Comparison of ENCODE assay signal across 19 cellular contexts in the genomic region with DNA sequence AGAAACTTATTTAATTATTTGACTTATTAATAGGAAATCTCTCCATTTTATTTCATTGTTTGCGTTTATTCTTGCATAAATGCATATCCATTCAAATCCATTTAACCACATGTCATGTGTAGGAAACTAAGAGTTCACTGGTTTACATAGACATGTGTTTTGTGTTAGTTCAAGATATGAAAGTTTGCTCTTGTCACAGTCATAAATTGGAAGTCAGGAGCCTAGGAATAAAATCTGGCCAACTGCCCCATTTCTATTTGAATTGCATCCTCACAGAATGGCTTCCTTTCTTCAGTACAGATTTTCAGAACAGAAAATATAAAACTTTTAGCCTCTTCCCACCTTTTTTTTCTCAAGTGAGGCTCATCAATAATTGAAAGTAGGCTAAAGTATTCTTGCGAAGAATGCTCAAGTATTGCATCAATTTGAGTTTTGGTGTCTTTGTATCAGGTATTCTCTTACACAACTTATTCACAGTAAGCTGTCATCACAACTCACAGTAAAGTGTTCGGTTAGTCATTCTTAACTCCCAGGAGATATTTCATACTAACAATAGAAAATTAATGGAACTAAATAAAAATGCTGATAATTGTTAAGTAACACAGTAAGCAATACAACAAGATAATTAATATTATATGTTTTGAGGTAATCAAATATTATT.
DNase-seq lines count a peak whose midpoint lies in the region; ATAC-seq and TF ChIP-seq lines count a peak whose summit lies in the region.
"Had no signal": no experiment of that assay in that cellular context is flagged by ENCODE, and none has a peak within 500 bp of the region (broad histone marks: within the 10 kb centered on the region; RNA-seq: fewer than 3 reads in every experiment).

No MANE protein-coding gene starts in this region.

- TF ChIP-seq CTCF in SK-N-SH (IDR thresholded peaks at IDR 0.05) (no peak), fibroblast of mammary gland (conservative IDR thresholded peaks at IDR 0.05; ENCODE audit: control insufficient read depth, insufficient read depth, low read depth, low read length) (no peak), nephron (IDR thresholded peaks at IDR 0.05; ENCODE audit: unreplicated experiment in 3 of 3) (no peak), right lobe of liver (IDR thresholded peaks at IDR 0.05) (no peak)

- H3K9me3 ChIP-seq in Karpas-422 (ENCODE audit: low read length) (no peaks in the 10 kb centered on the region), SK-N-SH (no peaks in the 10 kb centered on the region), right lobe of liver (no peaks in the 10 kb centered on the region)
- H3K9me3 ChIP-seq: A549, Peyer's patch, SJSA1 had no signal

- POLR2A ChIA-PET in SK-N-SH (lab: Yijun Ruan, JAX), result no interaction called here

- peaks cover 9% of the 10 kb centered on the region for H3F3A ChIP-seq in SK-N-SH (replicated peaks; ENCODE audit: insufficient read depth)

- H3K79me2 ChIP-seq in Karpas-422 (ENCODE audit: low read length), result no peaks in the 10 kb centered on the region
- H3K79me2 ChIP-seq in SK-N-SH (ENCODE audit: insufficient read depth), result no peaks in the 10 kb centered on the region

- no peaks in the 10 kb centered on the region for H3K4me1 ChIP-seq in Karpas-422 (ENCODE audit: low read length)
- peaks cover 0 to 3% of the 10 kb centered on the region in 2 experiments; a peak in 1 of 4 replicates for H3K4me1 ChIP-seq in SK-N-SH (ENCODE audit: control insufficient read depth in 1 of 2, insufficient read depth in 2 of 2, low read depth in 1 of 2, low read length in 1 of 2)
- H3K4me1 ChIP-seq in right lobe of liver, result no peaks in the 10 kb centered on the region
- H3K4me1 ChIP-seq: Peyer's patch, SJSA1 had no signal

- H4K20me1 ChIP-seq in Karpas-422 (ENCODE audit: insufficient read depth, low read depth, low read length) (no peaks in the 10 kb centered on the region), SK-N-SH (ENCODE audit: insufficient read depth) (no peaks in the 10 kb centered on the region)

- 89% methylated on average over 3 of the region's 3 CpGs for WGBS in SK-N-SH (ENCODE audit: low lambda C conversion rate)
- WGBS in right lobe of liver (ENCODE audit: insufficient coverage, low coverage, low lambda C conversion rate, missing lambda C conversion rate), result 55% methylated on average over 3 of the region's 3 CpGs

- H3K4me3 Mint-ChIP-seq in nephron, result peak overlapping the region in 1 of 3 experiments; percentile 16
- H3K4me3 Mint-ChIP-seq: CD8-positive, alpha-beta memory T cell; H9 had no signal

- peak overlapping the region; percentile 86 to 90 (median 87) for H3K27ac Mint-ChIP-seq in nephron
- H3K27ac Mint-ChIP-seq: CD8-positive, alpha-beta memory T cell; H9 had no signal

- H2AFZ ChIP-seq in Karpas-422 (ENCODE audit: low read length), result peak overlapping the region; percentile 44; the same call in 1 of the 2 replicates
- no peak overlapping the region for H2AFZ ChIP-seq in SK-N-SH (ENCODE audit: low read depth)

- H3K9ac ChIP-seq in Karpas-422 (ENCODE audit: low read length) (no peak overlapping the region), SK-N-SH (no peak overlapping the region)

- peaks cover 37% of the 10 kb centered on the region for H3K4me1 Mint-ChIP-seq in nephron
- H3K4me1 Mint-ChIP-seq: CD8-positive, alpha-beta memory T cell; H9 had no signal

- TF ChIP-seq RAD21 in SK-N-SH (IDR thresholded peaks at IDR 0.05; ENCODE audit: low read length), result no peak

- peaks cover 9% of the 10 kb centered on the region for H3K36me3 Mint-ChIP-seq in nephron (ENCODE audit: low read depth)
- H3K36me3 Mint-ChIP-seq: CD8-positive, alpha-beta memory T cell had no signal

- H3K36me3 ChIP-seq in Karpas-422 (ENCODE audit: insufficient read depth, low read length) (no peaks in the 10 kb centered on the region), SK-N-SH (replicated peaks in 1 of 2; ENCODE audit: control insufficient read depth in 1 of 2, insufficient read depth in 2 of 2, low read length in 1 of 2) (no peaks in the 10 kb centered on the region), right lobe of liver (no peaks in the 10 kb centered on the region)
- H3K36me3 ChIP-seq: Peyer's patch, SJSA1 had no signal

- H3K9me2 ChIP-seq in Karpas-422 (replicated peaks; ENCODE audit: insufficient read depth, low read length), result no peaks in the 10 kb centered on the region
- H3K9me2 ChIP-seq in SK-N-SH, result no peaks in the 10 kb centered on the region

- peaks cover 5% of the 10 kb centered on the region for H3K9me3 Mint-ChIP-seq in nephron
- H3K9me3 Mint-ChIP-seq: H9 had no signal

- DNase-seq in Karpas-422, result no peak
- no peak for DNase-seq in SK-N-SH
- DNase-seq in fibroblast of mammary gland (ENCODE audit: low read depth), result peak; percentile 69
- DNase-seq in COLO829 (ENCODE audit: low spot score), result no peak
- DNase-seq in right lobe of liver, result no peak
- no peak for DNase-seq in NCI-H128 (lab: John Stamatoyannopoulos, UW; ENCODE audit: unreplicated experiment)
- DNase-seq: C1 segment of cervical spinal cord; CD8-positive, alpha-beta memory T cell; DMS79 treated with DMSO at 0.1 percent for 48 hours; H9; KBM-7; NCI-H1436; NCI-H1930; Peyer's patch had no signal

- no peak overlapping the region for H3K27ac ChIP-seq in Karpas-422 (ENCODE audit: low read length)
- peak overlapping the region in 1 of 2 experiments; percentile 34; a peak in 2 of 4 replicates for H3K27ac ChIP-seq in SK-N-SH (ENCODE audit: low read depth in 2 of 2, low read length in 1 of 2)
- H3K27ac ChIP-seq in right lobe of liver, result no peak overlapping the region
- H3K27ac ChIP-seq: A549, Peyer's patch, SJSA1 had no signal

- H3K4me2 ChIP-seq in Karpas-422 (ENCODE audit: low read depth, low read length, poor library complexity, severe bottlenecking), result no peak overlapping the region
- no peak overlapping the region for H3K4me2 ChIP-seq in SK-N-SH
- H3K4me2 ChIP-seq: A549 had no signal

- no peaks in the 10 kb centered on the region for H3K27me3 ChIP-seq in Karpas-422 (ENCODE audit: low read length)
- no peaks in the 10 kb centered on the region for H3K27me3 ChIP-seq in SK-N-SH (ENCODE audit: insufficient read depth)
- no peaks in the 10 kb centered on the region for H3K27me3 ChIP-seq in right lobe of liver
- H3K27me3 ChIP-seq: Peyer's patch, SJSA1 had no signal

- no peaks in the 10 kb centered on the region for H3K27me3 Mint-ChIP-seq in nephron (ENCODE audit: low read depth)

- ATAC-seq in HG03439 (IDR thresholded peaks at IDR 0.05; ENCODE audit: unreplicated experiment), result no peak
- no peak for ATAC-seq in right lobe of liver
- ATAC-seq: A549, HepG2 had no signal

- no peak for TF ChIP-seq EP300 in SK-N-SH (IDR thresholded peaks at IDR 0.05; ENCODE audit: borderline replicate concordance in 1 of 2, low read depth in 1 of 2, low read length in 1 of 2)

- CTCF ChIA-PET in SK-N-SH (lab: Yijun Ruan, JAX), result no interaction called here

- TF ChIP-seq POLR2A in right lobe of liver (IDR thresholded peaks at IDR 0.05), result no peak

- intact Hi-C loops in right lobe of liver (cut with DNase I), result no loop called here

- H3K4me3 ChIP-seq in Karpas-422 (ENCODE audit: low read length) (no peak overlapping the region), SK-N-SH (ENCODE audit: low read depth in 2 of 2, low read length in 1 of 2) (no peak overlapping the region), fibroblast of mammary gland (ENCODE audit: control insufficient read depth, low read depth, low read length) (no peak overlapping the region), right lobe of liver (no peak overlapping the region)
- H3K4me3 ChIP-seq: A549, Peyer's patch, SJSA1 had no signal

TF ChIP-seq in SK-N-SH, 30 proteins besides CTCF, POLR2A, EP300 and RAD21:
- TF ChIP-seq MEF2A (IDR thresholded peaks at IDR 0.05; ENCODE audit: borderline replicate concordance, low read depth), result no peak
- peak; percentile 48; the same call in 1 of the 2 replicates for TF ChIP-seq TCF12 (IDR thresholded peaks at IDR 0.05)
